15 cellular contexts compared by ENCODE assay signal in genomic region chr14:50607181-50607580, GRCh38. TPM values are rescaled to one million over a fixed set of nuclear protein-coding genes. Genes with fewer than 3 reads are reported as not detected.
A peak's percentile ranks its signal among the peaks of the same experiment; 100 is the strongest.
DNase-seq lines count a peak whose midpoint lies in the region; ATAC-seq and TF ChIP-seq lines count a peak whose summit lies in the region.
"Had no signal": no experiment of that assay in that cellular context is flagged by ENCODE, and none has a peak within 500 bp of the region (broad histone marks: within the 10 kb centered on the region; RNA-seq: fewer than 3 reads in every experiment).

No MANE protein-coding gene starts in this region.

- H3K9me3 ChIP-seq in transverse colon, result no peaks in the 10 kb centered on the region
- H3K9me3 ChIP-seq: breast epithelium, right atrium auricular region, uterus had no signal

- ATAC-seq in T-cell (replicated peaks in 1 of 4), result no peak
- ATAC-seq in naive thymus-derived CD8-positive, alpha-beta T cell, result no peak
- ATAC-seq: HepG2 had no signal

- no peaks in the 10 kb centered on the region for H3K36me3 ChIP-seq in transverse colon
- H3K36me3 ChIP-seq: breast epithelium, right atrium auricular region, uterus had no signal

- TF ChIP-seq EP300 in transverse colon (IDR thresholded peaks at IDR 0.05; ENCODE audit: low read depth), result no peak

- TF ChIP-seq CTCF in fibroblast of the aortic adventitia (IDR thresholded peaks at IDR 0.05; ENCODE audit: insufficient read depth, low read length), result no peak
- TF ChIP-seq CTCF in transverse colon (IDR thresholded peaks at IDR 0.05), result no peak

- no peak overlapping the region for H3K4me3 Mint-ChIP-seq in activated CD4-positive, alpha-beta memory T cell treated with anti-CD3 and anti-CD28 coated beads for 36 hours
- H3K4me3 Mint-ChIP-seq in activated CD4-positive, alpha-beta memory T cell treated with anti-CD3 and anti-CD28 coated beads, Interleukin-2, amount 10 ng/mL, durations not matched to agents 7 days and 5 days, result no peak overlapping the region
- H3K4me3 Mint-ChIP-seq in T-cell, result no peak overlapping the region
- no peak overlapping the region for H3K4me3 Mint-ChIP-seq in naive thymus-derived CD8-positive, alpha-beta T cell
- H3K4me3 Mint-ChIP-seq: naive B cell had no signal

- CTCF ChIA-PET in activated CD4-positive, alpha-beta memory T cell treated with anti-CD3 and anti-CD28 coated beads for 36 hours (lab: Charles Lee), result interaction anchor here (0.8 to 1.7 kb wide), 6 partner anchors 14 to 268 kb away, joined by 3 to 11 read pairs (median 4); no protein-coding TSS in a partner anchor
- CTCF ChIA-PET in activated CD4-positive, alpha-beta memory T cell treated with anti-CD3 and anti-CD28 coated beads, Interleukin-2, amount 10 ng/mL, durations not matched to agents 7 days and 5 days (lab: Charles Lee), result interaction anchor here (1.2 to 2.1 kb wide), 4 partner anchors 9 to 171 kb away, joined by 3 to 6 read pairs (median 4); no protein-coding TSS in a partner anchor
- CTCF ChIA-PET in T-cell (lab: Charles Lee), result no interaction called here

- H3K4me1 Mint-ChIP-seq in activated CD4-positive, alpha-beta memory T cell treated with anti-CD3 and anti-CD28 coated beads for 36 hours (ENCODE audit: low read depth), result peaks cover 7% of the 10 kb centered on the region
- no peaks in the 10 kb centered on the region for H3K4me1 Mint-ChIP-seq in activated CD4-positive, alpha-beta memory T cell treated with anti-CD3 and anti-CD28 coated beads, Interleukin-2, amount 10 ng/mL, durations not matched to agents 7 days and 5 days
- H3K4me1 Mint-ChIP-seq in T-cell, result no peaks in the 10 kb centered on the region
- H3K4me1 Mint-ChIP-seq in naive thymus-derived CD8-positive, alpha-beta T cell, result no peaks in the 10 kb centered on the region
- H3K4me1 Mint-ChIP-seq: naive B cell had no signal

- H3K27ac Mint-ChIP-seq in activated CD4-positive, alpha-beta memory T cell treated with anti-CD3 and anti-CD28 coated beads for 36 hours, result no peak overlapping the region
- no peak overlapping the region for H3K27ac Mint-ChIP-seq in activated CD4-positive, alpha-beta memory T cell treated with anti-CD3 and anti-CD28 coated beads, Interleukin-2, amount 10 ng/mL, durations not matched to agents 7 days and 5 days
- no peak overlapping the region for H3K27ac Mint-ChIP-seq in T-cell
- no peak overlapping the region for H3K27ac Mint-ChIP-seq in naive thymus-derived CD8-positive, alpha-beta T cell
- H3K27ac Mint-ChIP-seq: naive B cell had no signal

- no peaks in the 10 kb centered on the region for H3K9me3 Mint-ChIP-seq in activated CD4-positive, alpha-beta memory T cell treated with anti-CD3 and anti-CD28 coated beads for 36 hours
- H3K9me3 Mint-ChIP-seq in activated CD4-positive, alpha-beta memory T cell treated with anti-CD3 and anti-CD28 coated beads, Interleukin-2, amount 10 ng/mL, durations not matched to agents 7 days and 5 days, result no peaks in the 10 kb centered on the region
- H3K9me3 Mint-ChIP-seq in T-cell, result no peaks in the 10 kb centered on the region
- no peaks in the 10 kb centered on the region for H3K9me3 Mint-ChIP-seq in naive thymus-derived CD8-positive, alpha-beta T cell
- H3K9me3 Mint-ChIP-seq: naive B cell had no signal

- H3K4me1 ChIP-seq in transverse colon, result no peaks in the 10 kb centered on the region
- H3K4me1 ChIP-seq: breast epithelium, right atrium auricular region, uterus had no signal

- no peaks in the 10 kb centered on the region for H3K27me3 ChIP-seq in transverse colon
- H3K27me3 ChIP-seq: breast epithelium, right atrium auricular region, uterus had no signal

- 80 to 90% methylated on average over 3 of the region's 3 CpGs for WGBS in transverse colon (ENCODE audit: low coverage in 1 of 2), 2 donors

- H3K36me3 Mint-ChIP-seq in activated CD4-positive, alpha-beta memory T cell treated with anti-CD3 and anti-CD28 coated beads for 36 hours, result no peaks in the 10 kb centered on the region
- H3K36me3 Mint-ChIP-seq in activated CD4-positive, alpha-beta memory T cell treated with anti-CD3 and anti-CD28 coated beads, Interleukin-2, amount 10 ng/mL, durations not matched to agents 7 days and 5 days (ENCODE audit: low read depth), result no peaks in the 10 kb centered on the region
- no peaks in the 10 kb centered on the region for H3K36me3 Mint-ChIP-seq in T-cell
- H3K36me3 Mint-ChIP-seq in naive thymus-derived CD8-positive, alpha-beta T cell, result no peaks in the 10 kb centered on the region
- H3K36me3 Mint-ChIP-seq: naive B cell had no signal

- peak; percentile 80 for DNase-seq in activated CD4-positive, alpha-beta memory T cell treated with anti-CD3 and anti-CD28 coated beads for 36 hours
- no peak for DNase-seq in activated CD4-positive, alpha-beta memory T cell treated with anti-CD3 and anti-CD28 coated beads, Interleukin-2, amount 10 ng/mL, durations not matched to agents 7 days and 5 days
- DNase-seq in RPMI7951 (ENCODE audit: low read depth) (peak; percentile 18), fibroblast of the aortic adventitia (ENCODE audit: low read depth) (peak; percentile 73), T-cell (no peak), transverse colon (no peak)
- peak; percentile 13 to 41 (median 30) for DNase-seq in stimulated activated CD4-positive, alpha-beta T cell treated with anti-CD3 and anti-CD28 coated beads, TNF-alpha, amount 100 ng/mL, for 48 hours (ENCODE audit: low read depth in 3 of 3)
- no peak for DNase-seq in naive thymus-derived CD8-positive, alpha-beta T cell
- DNase-seq: naive B cell, NCI-H1092 treated with DMSO at 0.1 percent for 48 hours, NCI-H446, uterus had no signal

- no peak for TF ChIP-seq POLR2A in transverse colon (IDR thresholded peaks at IDR 0.05)

- no peak overlapping the region for H3K27ac ChIP-seq in transverse colon
- H3K27ac ChIP-seq: right atrium auricular region, uterus had no signal

- intact Hi-C loops in activated CD4-positive, alpha-beta memory T cell treated with anti-CD3 and anti-CD28 coated beads for 36 hours (cut with micrococcal nuclease), result loop anchor here (5.0 kb wide), 2 partner anchors 120 to 155 kb away; no protein-coding TSS in a partner anchor
- intact Hi-C loops in transverse colon (cut with DNase I; ENCODE audit: low total_unique reads), result no loop called here

- in situ Hi-C loops in transverse colon (cut with MboI; ENCODE audit: low pct_ligation_motif_present in 1 of 4, low pct_unique_long_range_greater_than_20kb in 1 of 4, low sequenced_read_pairs in 3 of 4), result no loop called here

- peaks cover 4% of the 10 kb centered on the region for H3K27me3 Mint-ChIP-seq in activated CD4-positive, alpha-beta memory T cell treated with anti-CD3 and anti-CD28 coated beads for 36 hours
- H3K27me3 Mint-ChIP-seq in activated CD4-positive, alpha-beta memory T cell treated with anti-CD3 and anti-CD28 coated beads, Interleukin-2, amount 10 ng/mL, durations not matched to agents 7 days and 5 days, result peaks cover 8% of the 10 kb centered on the region
- H3K27me3 Mint-ChIP-seq in T-cell, result peaks cover 0 to 4% of the 10 kb centered on the region in 2 donors
- H3K27me3 Mint-ChIP-seq in naive thymus-derived CD8-positive, alpha-beta T cell, result no peaks in the 10 kb centered on the region
- H3K27me3 Mint-ChIP-seq: naive B cell had no signal

- POLR2A ChIA-PET in activated CD4-positive, alpha-beta memory T cell treated with anti-CD3 and anti-CD28 coated beads for 36 hours (lab: Charles Lee), result no interaction called here
- POLR2A ChIA-PET in activated CD4-positive, alpha-beta memory T cell treated with anti-CD3 and anti-CD28 coated beads, Interleukin-2, amount 10 ng/mL, durations not matched to agents 7 days and 5 days (lab: Charles Lee), result no interaction called here
- POLR2A ChIA-PET in T-cell (lab: Charles Lee), result no interaction called here
- POLR2A ChIA-PET in naive thymus-derived CD8-positive, alpha-beta T cell (lab: Charles Lee), result no interaction called here

- H3K4me3 ChIP-seq in fibroblast of the aortic adventitia (ENCODE audit: low read depth, low read length) (no peak overlapping the region), transverse colon (no peak overlapping the region)
- H3K4me3 ChIP-seq: breast epithelium, right atrium auricular region, uterus had no signal

RNA-seq across cellular contexts. Expression of gene ATL1, which starts 47.2 kb away (rescaled TPM):
- under 1 TPM; 0.38 to 0.58 TPM for total RNA-seq in activated CD4-positive, alpha-beta memory T cell treated with anti-CD3 and anti-CD28 coated beads for 36 hours
- total RNA-seq in activated CD4-positive, alpha-beta memory T cell treated with anti-CD3 and anti-CD28 coated beads, Interleukin-2, amount 10 ng/mL, durations not matched to agents 7 days and 5 days, result 1 to 10 TPM in 1 of 2 experiments, under 1 TPM in 1; 0.86 to 1.2 TPM
- total RNA-seq in RPMI7951 (2014; rRNA removed; shearing (Covaris generic)), result 0.96 and 3.1 TPM in 2 replicates
- total RNA-seq in fibroblast of the aortic adventitia (ENCODE audit: low replicate concordance) (5.2 and 10.7 TPM in 2 replicates), T-cell (1 to 10 TPM; 1.2 to 3.2 (median 2.1) TPM), transverse colon (10 to 100 TPM in 2 of 4 donors, 1 to 10 TPM in 1, not detected in 1; 1.1 to 14.1 (median 11.4) TPM)
- total RNA-seq in naive thymus-derived CD8-positive, alpha-beta T cell, result 1 to 10 TPM; 3.1 to 3.6 TPM
- polyA plus RNA-seq in naive thymus-derived CD8-positive, alpha-beta T cell, result 1 to 10 TPM; 3.9 to 7.1 (median 5.2) TPM

Comparison
In these comparisons a context has a peak if more than half of its experiments do, and no peak if none do; other contexts are left out.
1. DNase-seq: peak in activated CD4-positive, alpha-beta memory T cell treated with anti-CD3 and anti-CD28 coated beads for 36 hours (single experiment), RPMI7951 (single experiment), fibroblast of the aortic adventitia (single experiment) and stimulated activated CD4-positive, alpha-beta T cell treated with anti-CD3 and anti-CD28 coated beads, TNF-alpha, amount 100 ng/mL, for 48 hours (3 of 3); none in activated CD4-positive, alpha-beta memory T cell treated with anti-CD3 and anti-CD28 coated beads, Interleukin-2, amount 10 ng/mL, durations not matched to agents 7 days and 5 days (single experiment), T-cell (0 of 34), transverse colon (single experiment) and naive thymus-derived CD8-positive, alpha-beta T cell (0 of 10).
2. CTCF ChIA-PET loops: an anchor here in activated CD4-positive, alpha-beta memory T cell treated with anti-CD3 and anti-CD28 coated beads for 36 hours (0.8 to 1.7 kb wide) and activated CD4-positive, alpha-beta memory T cell treated with anti-CD3 and anti-CD28 coated beads, Interleukin-2, amount 10 ng/mL, durations not matched to agents 7 days and 5 days (1.2 to 2.1 kb wide); none called in T-cell.